29 cellular contexts compared by ENCODE assay signal in genomic region chr18:6452194-6452593, GRCh38. TPM values are rescaled to one million over a fixed set of nuclear protein-coding genes. Genes with fewer than 3 reads are reported as not detected.
"Had no signal": no experiment of that assay in that cellular context is flagged by ENCODE, and none has a peak within 500 bp of the region (broad histone marks: within the 10 kb centered on the region; RNA-seq: fewer than 3 reads in every experiment).

No MANE protein-coding gene starts in this region.

- H3K27me3 ChIP-seq: neural progenitor cell, ovary, spleen, suprapubic skin, testis, tibial artery, transverse colon, upper lobe of right lung, vagina had no signal

- H3K36me3 ChIP-seq: neural progenitor cell, ovary, spleen, suprapubic skin, tibial artery, transverse colon, upper lobe of right lung, vagina had no signal

- H3K4me2 ChIP-seq: neural progenitor cell, smooth muscle cell had no signal

- H3K9ac ChIP-seq: neural progenitor cell, parathyroid adenoma had no signal

- H3K79me2 ChIP-seq: parathyroid adenoma had no signal

- ATAC-seq: naive thymus-derived CD4-positive, alpha-beta T cell; natural killer cell; psoas muscle; right cardiac atrium; sciatic nerve; stimulated activated memory B cell treated with anti-CD40 and anti-IgM and Interleukin-4, amounts not matched to agents 10 μg/mL and 1 μg/mL and 100 μg/mL, for 72 hours; stimulated activated naive CD8-positive, alpha-beta T cell treated with anti-CD3 and anti-CD28 coated beads, Interleukin-15, amount 100 ng/mL, for 72 hours; stimulated activated naive CD8-positive, alpha-beta T cell treated with anti-CD3 and anti-CD28 coated beads, Interleukin-15, Interleukin-2, amounts not matched to agents 100 U/mL and 50 U/mL, for 24 hours; upper lobe of right lung had no signal

- H2AFZ ChIP-seq: neural progenitor cell, parathyroid adenoma had no signal

- H3K4me3 ChIP-seq: neural progenitor cell, ovary, psoas muscle, skin epidermis, smooth muscle cell, spleen, suprapubic skin, testis, tibial artery, transverse colon, upper lobe of right lung, vagina had no signal

- DNase-seq: naive thymus-derived CD4-positive, alpha-beta T cell; natural killer cell; occipital lobe; ovary; posterior cingulate gyrus; psoas muscle; right cardiac atrium; spleen; stimulated activated CD4-positive, alpha-beta T cell treated with anti-CD3 and anti-CD28 coated beads, Interleukin-12 subunit alpha, Interleukin-12 subunit beta, amount 100 ng/mL, for 4 hours; stimulated activated CD4-positive, alpha-beta T cell treated with anti-CD3 and anti-CD28 coated beads, Interleukin-1b, Interleukin-23, amount 100 ng/mL, for 48 hours; stimulated activated CD4-positive, alpha-beta T cell treated with anti-CD3 and anti-CD28 coated beads, Interleukin-4, amount 100 ng/mL, for 1 hour; stimulated activated CD4-positive, alpha-beta T cell treated with anti-CD3 and anti-CD28 coated beads, Interleukin-4, amount 100 ng/mL, for 4 hours; stimulated activated CD8-positive, alpha-beta memory T cell treated with anti-CD3 and anti-CD28 coated beads, Interleukin-4, amount 100 ng/mL, for 48 hours; stimulated activated naive CD4-positive, alpha-beta T cell; stimulated activated naive CD8-positive, alpha-beta T cell treated with anti-CD3 and anti-CD28 coated beads, Interleukin-15, amount 100 ng/mL, for 72 hours; stimulated activated naive CD8-positive, alpha-beta T cell treated with anti-CD3 and anti-CD28 coated beads, Interleukin-15, Interleukin-2, amounts not matched to agents 100 U/mL and 50 U/mL, for 24 hours; substantia nigra; testis; tibial artery; transverse colon; upper lobe of right lung had no signal

- H3K27ac ChIP-seq: neural progenitor cell, ovary, parathyroid adenoma, psoas muscle, skin epidermis, spleen, suprapubic skin, testis, tibial artery, transverse colon, upper lobe of right lung, vagina had no signal

- H3K9me3 ChIP-seq: ovary, psoas muscle, spleen, suprapubic skin, testis, tibial artery, transverse colon, upper lobe of right lung, vagina had no signal

- H3K4me1 ChIP-seq: neural progenitor cell, parathyroid adenoma, psoas muscle, spleen, suprapubic skin, testis, tibial artery, transverse colon, upper lobe of right lung, vagina had no signal

RNA-seq across cellular contexts. Expression of gene L3MBTL4, which starts 37.5 kb away (rescaled TPM):
- polyA plus RNA-seq: smooth muscle cell had no signal
